Comparison of ENCODE assay signal across 9 cellular contexts in the genomic region with DNA sequence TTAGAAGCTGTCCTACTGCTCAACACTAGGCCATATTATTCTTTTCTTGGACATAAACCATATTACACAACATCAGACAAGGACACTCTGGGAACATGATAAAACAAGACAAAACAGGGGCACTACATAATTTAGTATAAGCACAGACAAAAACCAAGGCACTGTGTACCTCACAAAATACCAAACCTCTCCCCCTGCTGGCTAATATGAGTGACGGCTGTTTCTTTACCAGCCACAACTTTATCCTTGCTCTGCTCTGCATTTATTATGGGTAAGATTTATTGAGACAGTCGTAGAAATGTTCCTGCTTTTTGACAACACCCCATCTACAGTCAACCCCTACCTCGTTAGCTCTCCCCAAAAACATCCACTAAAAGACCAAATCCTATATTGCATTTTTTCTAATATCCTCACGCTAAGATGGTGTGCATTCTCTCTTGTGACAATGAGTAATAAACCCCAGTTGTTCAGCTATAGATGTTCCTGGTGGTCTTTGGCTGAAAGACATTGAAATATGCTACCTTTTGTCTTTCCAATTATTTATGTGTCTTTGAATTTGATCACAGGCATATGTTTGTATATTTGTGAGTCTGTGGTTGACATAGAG. TPM values are rescaled to one million over a fixed set of nuclear protein-coding genes. Genes with fewer than 3 reads are reported as not detected.
DNase-seq lines count a peak whose midpoint lies in the region; TF ChIP-seq lines count a peak whose summit lies in the region.
"Had no signal": no experiment of that assay in that cellular context is flagged by ENCODE, and none has a peak within 500 bp of the region (broad histone marks: within the 10 kb centered on the region; RNA-seq: fewer than 3 reads in every experiment).

No MANE protein-coding gene starts in this region.

- H3K36me3 ChIP-seq in BJ (ENCODE audit: control insufficient read depth, insufficient read depth, low read length) = no peaks in the 10 kb centered on the region

- no peaks in the 10 kb centered on the region for H3K27me3 ChIP-seq in BJ (ENCODE audit: control insufficient read depth, insufficient read depth, low read length)

- DNase-seq in BJ (ENCODE audit: low read depth) = no peak
- DNase-seq in HT-29 (ENCODE audit: low spot score) = peak; percentile 44
- DNase-seq in kidney glomerular epithelial cell (lab: John Stamatoyannopoulos, UW) = peak; percentile 1
- no peak for DNase-seq in NCI-H774 (lab: John Stamatoyannopoulos, UW)
- DNase-seq in A172 (ENCODE audit: low spot score) = no peak
- DNase-seq in activated naive CD4-positive, alpha-beta T cell treated with Interleukin-2 at 50 U/mL for 16 hours = no peak
- DNase-seq in islet precursor cell = no peak
- DNase-seq: GOT3 had no signal

- POLR2A ChIA-PET in BJ (lab: Charles Lee) = no interaction called here

- H3K4me3 ChIP-seq in BJ (ENCODE audit: low read depth, low read length) = no peak overlapping the region
- H3K4me3 ChIP-seq in WI38 (ENCODE audit: low read depth, low read length) = no peak overlapping the region

- CTCF ChIA-PET in BJ (lab: Yijun Ruan, JAX) = interaction anchor here (0.7 to 2.9 kb wide), 6 partner anchors 17 to 193 kb away, joined by 3 to 10 read pairs (median 3); no protein-coding TSS in a partner anchor

- peak; percentile 54 for TF ChIP-seq CTCF in BJ (IDR thresholded peaks at IDR 0.05; ENCODE audit: insufficient read depth, low read depth, low read length)
- peak; percentile 30; the same call in 1 of the 2 replicates for TF ChIP-seq CTCF in WI38 (IDR thresholded peaks at IDR 0.05; ENCODE audit: low read depth, low read length)

RNA-seq across cellular contexts. Expression of gene POLR1H, which starts 23.8 kb away (rescaled TPM):
- 23.4 and 28.6 TPM in 2 replicates for polyA plus RNA-seq in BJ (2011; rRNA removed)
- 6.1 and 6.3 TPM in 2 replicates for polyA minus RNA-seq in BJ (2011; rRNA and poly(A)+ RNA removed)
- 31.1 and 45.0 TPM in 2 replicates for total RNA-seq in HT-29 (2014; rRNA removed; shearing (Covaris generic))
- 16.7 and 19.4 TPM in 2 replicates for total RNA-seq in A172 (2014; rRNA removed; shearing (Covaris generic))

RNA-seq across cellular contexts. Expression of gene PPP1R11, which starts 29.7 kb away (rescaled TPM):
- polyA plus RNA-seq in BJ (2011; rRNA removed) = 56.4 and 70.2 TPM in 2 replicates
- 16.5 and 23.2 TPM in 2 replicates for polyA minus RNA-seq in BJ (2011; rRNA and poly(A)+ RNA removed)
- total RNA-seq in HT-29 (2014; rRNA removed; shearing (Covaris generic)) = 44.2 and 49.3 TPM in 2 replicates
- 33.8 and 38.3 TPM in 2 replicates for total RNA-seq in A172 (2014; rRNA removed; shearing (Covaris generic))

RNA-seq across cellular contexts. Expression of gene RNF39, which starts 38.3 kb away (rescaled TPM):
- polyA plus RNA-seq in BJ (2011; rRNA removed) = not detected in 2 replicates
- not detected in 2 replicates for polyA minus RNA-seq in BJ (2011; rRNA and poly(A)+ RNA removed)
- total RNA-seq in HT-29 (2014; rRNA removed; shearing (Covaris generic)) = 3.8 and 6.5 TPM in 2 replicates
- total RNA-seq in A172 (2014; rRNA removed; shearing (Covaris generic)) = not detected in 2 replicates

Comparison
In these comparisons a context has a peak if more than half of its experiments do, and no peak if none do; other contexts are left out.
1. DNase-seq: peak in HT-29 (single experiment) and kidney glomerular epithelial cell (single experiment); none in BJ (single experiment), NCI-H774 (single experiment), A172 (single experiment), activated naive CD4-positive, alpha-beta T cell treated with Interleukin-2 at 50 U/mL for 16 hours (single experiment) and islet precursor cell (single experiment).